14 cellular contexts compared by ENCODE assay signal in genomic region chr14:22003471-22003870, GRCh38.
DNase-seq lines count a peak whose midpoint lies in the region; ATAC-seq, FAIRE-seq and TF ChIP-seq lines count a peak whose summit lies in the region.
"Had no signal": no experiment of that assay in that cellular context is flagged by ENCODE, and none has a peak within 500 bp of the region (broad histone marks: within the 10 kb centered on the region; RNA-seq: fewer than 3 reads in every experiment).

No MANE protein-coding gene starts in this region.

- ATAC-seq in T-cell (replicated peaks in 1 of 4) (peak; percentile 45 to 65 (median 58)), GM18867 (IDR thresholded peaks at IDR 0.05; ENCODE audit: unreplicated experiment) (no peak)
- ATAC-seq in stimulated activated naive CD8-positive, alpha-beta T cell treated with anti-CD3 and anti-CD28 coated beads, Interleukin-15, amount 100 ng/mL, for 72 hours: peak; percentile 72
- ATAC-seq: left lobe of liver had no signal

- no peaks in the 10 kb centered on the region for H3K36me3 Mint-ChIP-seq in T-cell
- H3K36me3 Mint-ChIP-seq in activated naive CD8-positive, alpha-beta T cell treated with anti-CD3 and anti-CD28 coated beads for 36 hours: peaks cover 22% of the 10 kb centered on the region

- peak; percentile 23 for DNase-seq in stimulated activated CD4-positive, alpha-beta T cell treated with anti-CD3 and anti-CD28 coated beads, Interleukin-1b, Interleukin-23, amount 100 ng/mL, for 48 hours
- DNase-seq in stimulated activated CD4-positive, alpha-beta T cell treated with anti-CD3 and anti-CD28 coated beads, Interleukin-12 subunit alpha, Interleukin-12 subunit beta, amount 100 ng/mL, for 4 hours: no peak
- DNase-seq in T-cell: peak in 3 of 34 experiments; percentile 13 to 19 (median 17)
- no peak for DNase-seq in activated naive CD8-positive, alpha-beta T cell treated with anti-CD3 and anti-CD28 coated beads for 36 hours
- peak; percentile 30 to 36 for DNase-seq in stimulated activated naive CD8-positive, alpha-beta T cell treated with anti-CD3 and anti-CD28 coated beads, Interleukin-15, amount 100 ng/mL, for 72 hours
- no peak for DNase-seq in H54 (ENCODE audit: insufficient read length, low spot score)
- DNase-seq in NCI-H2196 (lab: John Stamatoyannopoulos, UW; ENCODE audit: unreplicated experiment): no peak
- DNase-seq: HCEC 1CT, NCI-H1092 treated with DMSO at 0.1 percent for 48 hours, NCI-H2081 treated with DMSO at 0.1 percent for 48 hours, NCI-H524 treated with DMSO at 0.1 percent for 48 hours, tibial artery had no signal

- POLR2A ChIA-PET in T-cell (lab: Charles Lee): no interaction called here

- peak overlapping the region; percentile 75 to 81 (median 76) for H3K4me3 Mint-ChIP-seq in T-cell
- H3K4me3 Mint-ChIP-seq in activated naive CD8-positive, alpha-beta T cell treated with anti-CD3 and anti-CD28 coated beads for 36 hours: peak overlapping the region; percentile 80
- H3K4me3 Mint-ChIP-seq in stimulated activated naive CD8-positive, alpha-beta T cell treated with anti-CD3 and anti-CD28 coated beads, Interleukin-15, amount 100 ng/mL, for 72 hours: peak overlapping the region; percentile 82 to 91

- CTCF ChIA-PET in T-cell (lab: Charles Lee): interaction anchor here in 1 of 2 donors (0.6 to 2.1 kb wide), 7 partner anchors 11 to 546 kb away, joined by 3 to 10 read pairs (median 4); no protein-coding TSS in a partner anchor

- peak overlapping the region; percentile 93 to 95 for H3K27ac Mint-ChIP-seq in T-cell
- peak overlapping the region; percentile 90 for H3K27ac Mint-ChIP-seq in activated naive CD8-positive, alpha-beta T cell treated with anti-CD3 and anti-CD28 coated beads for 36 hours
- peak overlapping the region; percentile 92 to 97 for H3K27ac Mint-ChIP-seq in stimulated activated naive CD8-positive, alpha-beta T cell treated with anti-CD3 and anti-CD28 coated beads, Interleukin-15, amount 100 ng/mL, for 72 hours

- H3K27me3 Mint-ChIP-seq in T-cell: peaks cover 0 to 1% of the 10 kb centered on the region in 2 donors
- H3K27me3 Mint-ChIP-seq in activated naive CD8-positive, alpha-beta T cell treated with anti-CD3 and anti-CD28 coated beads for 36 hours: no peaks in the 10 kb centered on the region
- no peaks in the 10 kb centered on the region for H3K27me3 Mint-ChIP-seq in stimulated activated naive CD8-positive, alpha-beta T cell treated with anti-CD3 and anti-CD28 coated beads, Interleukin-15, amount 100 ng/mL, for 72 hours

- no peaks in the 10 kb centered on the region for H3K9me3 Mint-ChIP-seq in T-cell
- H3K9me3 Mint-ChIP-seq in activated naive CD8-positive, alpha-beta T cell treated with anti-CD3 and anti-CD28 coated beads for 36 hours: no peaks in the 10 kb centered on the region
- H3K9me3 Mint-ChIP-seq in stimulated activated naive CD8-positive, alpha-beta T cell treated with anti-CD3 and anti-CD28 coated beads, Interleukin-15, amount 100 ng/mL, for 72 hours: no peaks in the 10 kb centered on the region

- TF ChIP-seq POLR2A in H54 (IDR thresholded peaks at IDR 0.05; ENCODE audit: low read depth, low read length): no peak

- no peak for FAIRE-seq in H54 (lab: Jason Lieb, UNC)

- H3K4me1 Mint-ChIP-seq in T-cell: peaks cover 29 to 43% (median 29%) of the 10 kb centered on the region in 3 donors
- H3K4me1 Mint-ChIP-seq in activated naive CD8-positive, alpha-beta T cell treated with anti-CD3 and anti-CD28 coated beads for 36 hours: peaks cover 20% of the 10 kb centered on the region
- peaks cover 32% of the 10 kb centered on the region for H3K4me1 Mint-ChIP-seq in stimulated activated naive CD8-positive, alpha-beta T cell treated with anti-CD3 and anti-CD28 coated beads, Interleukin-15, amount 100 ng/mL, for 72 hours

Comparison
In these comparisons a context has a peak if more than half of its experiments do, and no peak if none do; other contexts are left out.
1. DNase-seq: peak in stimulated activated CD4-positive, alpha-beta T cell treated with anti-CD3 and anti-CD28 coated beads, Interleukin-1b, Interleukin-23, amount 100 ng/mL, for 48 hours (single experiment) and stimulated activated naive CD8-positive, alpha-beta T cell treated with anti-CD3 and anti-CD28 coated beads, Interleukin-15, amount 100 ng/mL, for 72 hours (2 of 2); none in stimulated activated CD4-positive, alpha-beta T cell treated with anti-CD3 and anti-CD28 coated beads, Interleukin-12 subunit alpha, Interleukin-12 subunit beta, amount 100 ng/mL, for 4 hours (single experiment), activated naive CD8-positive, alpha-beta T cell treated with anti-CD3 and anti-CD28 coated beads for 36 hours (single experiment), H54 (single experiment) and NCI-H2196 (single experiment).
2. Peak in every context shown above with its lines, with median percentiles within 50 percentile points of each other: H3K27ac Mint-ChIP-seq and H3K4me3 Mint-ChIP-seq.